ENCODE assay signal across 33 cellular contexts in genomic region chr1:153242160-153242559, GRCh38. TPM values are rescaled to one million over a fixed set of nuclear protein-coding genes. Genes with fewer than 3 reads are reported as not detected.
"Had no signal": no experiment of that assay in that cellular context is flagged by ENCODE, and none has a peak within 500 bp of the region (broad histone marks: within the 10 kb centered on the region; RNA-seq: fewer than 3 reads in every experiment).

No MANE protein-coding gene starts in this region.

- H3K4me3 ChIP-seq: esophagus squamous epithelium, gastrocnemius medialis, heart right ventricle, left lung, lower lobe of right lung, mucosa of descending colon had no signal

- ATAC-seq: effector memory CD8-positive, alpha-beta T cell; esophagus mucosa; gastrocnemius medialis; heart right ventricle; left cardiac atrium; left lung; left ventricle myocardium superior; lower lobe of right lung; mucosa of descending colon had no signal

- H3K9me3 ChIP-seq: esophagus squamous epithelium, gastrocnemius medialis, heart right ventricle, left lung, lower lobe of right lung, mucosa of descending colon had no signal

- FAIRE-seq: colon, endometrium, islet of Langerhans, keratinocyte had no signal

- H3K27ac ChIP-seq: epithelial cell of prostate, esophagus squamous epithelium, gastrocnemius medialis, heart right ventricle, left lung, lower lobe of right lung had no signal

- H3K36me3 ChIP-seq: esophagus squamous epithelium, gastrocnemius medialis, heart right ventricle, left lung, lower lobe of right lung had no signal

- DNase-seq: cortex of kidney; effector CD8-positive, alpha-beta T cell; effector memory CD8-positive, alpha-beta T cell; endodermal cell; erythroblast; esophagus squamous epithelium; foreskin fibroblast; foreskin melanocyte; gastrocnemius medialis; glutamatergic neuron; head of caudate nucleus; heart right ventricle; hippocampal formation; left cardiac atrium; left lung; left ventricle myocardium superior; lower lobe of right lung; mesenchymal stem cell; mucosa of descending colon had no signal

- H3K27me3 ChIP-seq: gastrocnemius medialis had no signal

- H3K4me1 ChIP-seq: esophagus squamous epithelium, gastrocnemius medialis, heart right ventricle, left lung, lower lobe of right lung had no signal

RNA-seq across cellular contexts. Expression of gene LORICRIN, which starts 17.3 kb away (rescaled TPM):
- total RNA-seq: dermis microvascular lymphatic vessel endothelial cell, endodermal cell, esophagus mucosa, esophagus squamous epithelium, gastrocnemius medialis, glomerular endothelial cell, heart right ventricle, kidney epithelial cell, left cardiac atrium, left lung, left ventricle myocardium superior, lower lobe of right lung, lung microvascular endothelial cell, mesenteric fat pad, mesothelial cell of epicardium, mucosa of descending colon, myocyte had no signal
- polyA plus RNA-seq: heart right ventricle, keratinocyte had no signal

RNA-seq across cellular contexts. Expression of gene PRR9, which starts 24.8 kb away (rescaled TPM):
- total RNA-seq: endodermal cell, esophagus mucosa, esophagus squamous epithelium, gastrocnemius medialis, glomerular endothelial cell, heart right ventricle, kidney epithelial cell, left cardiac atrium, left lung, left ventricle myocardium superior, lower lobe of right lung, lung microvascular endothelial cell, mesenteric fat pad, mesothelial cell of epicardium, mucosa of descending colon, myocyte had no signal
- polyA plus RNA-seq: heart right ventricle had no signal

RNA-seq across cellular contexts. Expression of gene LELP1, which starts 38.9 kb away (rescaled TPM):
- total RNA-seq: dermis microvascular lymphatic vessel endothelial cell, endodermal cell, esophagus mucosa, esophagus squamous epithelium, gastrocnemius medialis, glomerular endothelial cell, heart right ventricle, kidney epithelial cell, left cardiac atrium, left lung, left ventricle myocardium superior, lower leg skin, lower lobe of right lung, lung microvascular endothelial cell, mesenteric fat pad, mesothelial cell of epicardium, mucosa of descending colon, myocyte had no signal
- polyA plus RNA-seq: heart right ventricle, keratinocyte had no signal
